9 cellular contexts compared by ENCODE assay signal in genomic region chr17:15966879-15967248, GRCh38. TPM values are rescaled to one million over a fixed set of nuclear protein-coding genes. Genes with fewer than 3 reads are reported as not detected.
DNase-seq lines count a peak whose midpoint lies in the region; ATAC-seq and TF ChIP-seq lines count a peak whose summit lies in the region.
"Had no signal": no experiment of that assay in that cellular context is flagged by ENCODE, and none has a peak within 500 bp of the region (broad histone marks: within the 10 kb centered on the region; RNA-seq: fewer than 3 reads in every experiment).

No MANE protein-coding gene starts in this region.

- peak overlapping the region; percentile 73 for H3K4me3 Mint-ChIP-seq in activated naive CD8-positive, alpha-beta T cell
- H3K4me3 Mint-ChIP-seq in activated naive CD8-positive, alpha-beta T cell treated with anti-CD3 and anti-CD28 coated beads, Interleukin-2, amount 50 U/mL, for 24 hours: no peak overlapping the region
- H3K4me3 Mint-ChIP-seq in type B pancreatic cell: peak overlapping the region; percentile 62

- peak overlapping the region; percentile 75 for H3K27ac ChIP-seq in angular gyrus (ENCODE audit: low read depth, low read length)
- peak overlapping the region; percentile 86 for H3K27ac ChIP-seq in layer of hippocampus (ENCODE audit: low read depth, low read length)

- no peaks in the 10 kb centered on the region for H3K9me3 Mint-ChIP-seq in activated naive CD8-positive, alpha-beta T cell (ENCODE audit: low read depth)
- no peaks in the 10 kb centered on the region for H3K9me3 Mint-ChIP-seq in activated naive CD8-positive, alpha-beta T cell treated with anti-CD3 and anti-CD28 coated beads, Interleukin-2, amount 50 U/mL, for 24 hours
- H3K9me3 Mint-ChIP-seq in type B pancreatic cell: no peaks in the 10 kb centered on the region

- H3K36me3 Mint-ChIP-seq in activated naive CD8-positive, alpha-beta T cell: no peaks in the 10 kb centered on the region
- H3K36me3 Mint-ChIP-seq in activated naive CD8-positive, alpha-beta T cell treated with anti-CD3 and anti-CD28 coated beads, Interleukin-2, amount 50 U/mL, for 24 hours (ENCODE audit: low read depth): no peaks in the 10 kb centered on the region
- no peaks in the 10 kb centered on the region for H3K36me3 Mint-ChIP-seq in type B pancreatic cell

- H3K27me3 ChIP-seq in layer of hippocampus (ENCODE audit: control insufficient read depth, insufficient read depth, low read length): peaks cover 2% of the 10 kb centered on the region

- peak overlapping the region; percentile 51 for H3K27ac Mint-ChIP-seq in activated naive CD8-positive, alpha-beta T cell
- no peak overlapping the region for H3K27ac Mint-ChIP-seq in activated naive CD8-positive, alpha-beta T cell treated with anti-CD3 and anti-CD28 coated beads, Interleukin-2, amount 50 U/mL, for 24 hours
- H3K27ac Mint-ChIP-seq in type B pancreatic cell: peak overlapping the region; percentile 82

- H3K27me3 Mint-ChIP-seq in activated naive CD8-positive, alpha-beta T cell: no peaks in the 10 kb centered on the region
- peaks cover 5% of the 10 kb centered on the region for H3K27me3 Mint-ChIP-seq in activated naive CD8-positive, alpha-beta T cell treated with anti-CD3 and anti-CD28 coated beads, Interleukin-2, amount 50 U/mL, for 24 hours
- H3K27me3 Mint-ChIP-seq in type B pancreatic cell: no peaks in the 10 kb centered on the region

- no peak for DNase-seq in activated naive CD8-positive, alpha-beta T cell treated with anti-CD3 and anti-CD28 coated beads, Interleukin-2, amount 50 U/mL, for 24 hours
- DNase-seq in type B pancreatic cell (ENCODE audit: extremely low spot score, unreplicated experiment) (no peak), T-helper 9 cell (no peak), HPDE6-E6E7 (ENCODE audit: extremely low spot score) (no peak)
- DNase-seq: T-helper 2 cell had no signal

- ATAC-seq in activated naive CD8-positive, alpha-beta T cell treated with anti-CD3 and anti-CD28 coated beads, Interleukin-2, amount 50 U/mL, for 24 hours: no peak
- no peak for ATAC-seq in GM19023 (IDR thresholded peaks at IDR 0.05; ENCODE audit: unreplicated experiment)

- no peak for TF ChIP-seq CTCF in type B pancreatic cell (conservative IDR thresholded peaks at IDR 0.05)

- peaks cover 31% of the 10 kb centered on the region for H3K4me1 Mint-ChIP-seq in activated naive CD8-positive, alpha-beta T cell (ENCODE audit: low read depth)
- peaks cover 10% of the 10 kb centered on the region for H3K4me1 Mint-ChIP-seq in activated naive CD8-positive, alpha-beta T cell treated with anti-CD3 and anti-CD28 coated beads, Interleukin-2, amount 50 U/mL, for 24 hours
- peaks cover 18% of the 10 kb centered on the region for H3K4me1 Mint-ChIP-seq in type B pancreatic cell (ENCODE audit: unreplicated experiment)

RNA-seq across cellular contexts. Expression of gene ADORA2B, which starts 21.9 kb away (rescaled TPM):
- total RNA-seq in type B pancreatic cell (ENCODE audit: low replicate concordance): 2.0 and 4.0 TPM in 2 replicates

RNA-seq across cellular contexts. Expression of gene ZSWIM7, which starts 32.6 kb away (rescaled TPM):
- 20.7 and 26.4 TPM in 2 replicates for total RNA-seq in type B pancreatic cell (ENCODE audit: low replicate concordance)

RNA-seq across cellular contexts. Expression of gene TTC19, which starts 32.8 kb away (rescaled TPM):
- 43.3 and 46.3 TPM in 2 replicates for total RNA-seq in type B pancreatic cell (ENCODE audit: low replicate concordance)
